10 cellular contexts compared by ENCODE assay signal in the genomic region with DNA sequence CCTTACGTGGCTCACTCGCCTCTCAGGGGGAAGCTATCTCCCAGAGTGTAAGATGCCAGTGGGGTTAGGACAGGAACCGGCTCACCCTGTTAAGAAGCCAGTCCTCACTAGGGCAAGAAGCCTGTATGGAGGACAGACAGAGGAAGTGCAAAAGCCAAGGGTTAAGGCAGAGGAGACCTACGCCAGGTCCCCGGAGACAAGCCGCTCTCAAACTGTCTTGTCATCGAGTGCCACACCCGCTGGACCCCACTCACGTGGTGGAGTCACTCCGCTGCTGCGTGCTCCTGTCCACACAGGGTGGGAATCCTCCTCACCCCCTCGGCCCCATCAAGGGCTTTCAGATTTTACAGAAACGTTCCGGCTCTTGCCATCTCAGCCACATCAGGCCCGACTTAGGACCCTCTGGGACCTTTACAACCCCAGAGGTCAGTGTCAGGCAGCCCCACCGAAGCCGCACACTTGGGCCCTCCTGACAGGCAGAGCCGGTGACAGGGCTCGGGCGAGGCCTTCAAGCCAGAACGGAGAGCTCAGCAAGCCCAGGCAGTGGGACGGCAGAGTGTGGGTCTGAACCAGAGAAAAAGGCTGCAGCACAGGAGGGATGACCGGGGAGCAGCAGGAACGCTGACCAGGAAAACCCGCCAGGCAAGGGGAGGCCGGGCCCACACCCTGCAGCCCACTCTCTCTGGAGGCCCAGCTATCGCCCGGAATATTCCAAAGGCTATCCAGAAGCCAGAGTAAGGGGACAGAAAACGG.
A peak's percentile ranks its signal among the peaks of the same experiment; 100 is the strongest.
DNase-seq lines count a peak whose midpoint lies in the region; ATAC-seq and TF ChIP-seq lines count a peak whose summit lies in the region.
"Had no signal": no experiment of that assay in that cellular context is flagged by ENCODE, and none has a peak within 500 bp of the region (broad histone marks: within the 10 kb centered on the region; RNA-seq: fewer than 3 reads in every experiment).

No MANE protein-coding gene starts in this region.

- no peaks in the 10 kb centered on the region for H3K27me3 Mint-ChIP-seq in endodermal cell (ENCODE audit: insufficient read depth)
- H3K27me3 Mint-ChIP-seq: T-helper 17 cell had no signal

- ATAC-seq in GM18517 (IDR thresholded peaks at IDR 0.05; ENCODE audit: unreplicated experiment) = no peak
- ATAC-seq: T-helper 17 cell had no signal

- H3K36me3 Mint-ChIP-seq in endodermal cell (ENCODE audit: low read depth) = peaks cover 26% of the 10 kb centered on the region

- H3K9me3 ChIP-seq in MM.1S (replicated peaks; ENCODE audit: insufficient read depth, low read length) (no peaks in the 10 kb centered on the region), endodermal cell (ENCODE audit: control insufficient read depth, low read length) (peaks cover 17% of the 10 kb centered on the region), mesodermal cell (ENCODE audit: control insufficient read depth, low read length) (no peaks in the 10 kb centered on the region)
- H3K9me3 ChIP-seq: mucosa of descending colon had no signal

- H3K79me2 ChIP-seq in MM.1S (ENCODE audit: low read length) = no peaks in the 10 kb centered on the region

- peaks cover 2% of the 10 kb centered on the region for H3K9me3 Mint-ChIP-seq in endodermal cell

- no peak overlapping the region for H3K4me3 Mint-ChIP-seq in endodermal cell
- H3K4me3 Mint-ChIP-seq: T-helper 17 cell had no signal

- H3K9ac ChIP-seq in MM.1S (ENCODE audit: low read length) (no peak overlapping the region), endodermal cell (ENCODE audit: extremely low read depth, low read length, poor library complexity, severe bottlenecking) (no peak overlapping the region)

- no peak overlapping the region for H2AFZ ChIP-seq in MM.1S (ENCODE audit: low read length)

- DNase-seq in MM.1S (no peak), endodermal cell (peak; percentile 47), CD1c-positive myeloid dendritic cell (ENCODE audit: extremely low spot score) (no peak), SKM-1 treated with dmso at 0.1 percent for 144 hours (lab: John Stamatoyannopoulos, UW; ENCODE audit: unreplicated experiment) (no peak)
- DNase-seq in stimulated activated CD4-positive, alpha-beta T cell treated with anti-CD3 and anti-CD28 coated beads, Interleukin-4, amount 100 ng/mL, for 4 hours = no peak
- DNase-seq: T-helper 17 cell had no signal

- H3F3A ChIP-seq in MM.1S (ENCODE audit: insufficient read depth, low read length) = peaks cover 18% of the 10 kb centered on the region

- H3K36me3 ChIP-seq in MM.1S (replicated peaks; ENCODE audit: insufficient read depth, low read length) (no peaks in the 10 kb centered on the region), endodermal cell (ENCODE audit: control insufficient read depth, insufficient read depth, low read length) (peaks cover 17% of the 10 kb centered on the region), mesodermal cell (ENCODE audit: control insufficient read depth, insufficient read depth, low read length) (peaks cover 9% of the 10 kb centered on the region)

- no peaks in the 10 kb centered on the region for H3K9me2 ChIP-seq in MM.1S (replicated peaks; ENCODE audit: insufficient read depth, low read length)

- 90 to 91% methylated on average over 22 to 29 of the region's 29 CpGs for WGBS in endodermal cell (ENCODE audit: insufficient coverage in 1 of 2, insufficient read length in 1 of 2), 2 experiments
- 89 to 91% methylated on average over 26 to 28 of the region's 29 CpGs for WGBS in mesodermal cell (ENCODE audit: insufficient coverage in 2 of 2), 2 experiments

- H3K27ac ChIP-seq in MM.1S (ENCODE audit: low read length) = no peak overlapping the region
- peak overlapping the region; percentile 88 for H3K27ac ChIP-seq in endodermal cell (ENCODE audit: low read depth, low read length)
- peak overlapping the region; percentile 41 for H3K27ac ChIP-seq in mesodermal cell (ENCODE audit: low read depth, low read length, severe bottlenecking)
- H3K27ac ChIP-seq in temporal lobe (ENCODE audit: low read depth, low read length) = peak overlapping the region; percentile 81

- H3K4me1 ChIP-seq in MM.1S (ENCODE audit: low read length) (peaks cover 17% of the 10 kb centered on the region), endodermal cell (ENCODE audit: control insufficient read depth, insufficient read depth, low read length) (peaks cover 16% of the 10 kb centered on the region), mesodermal cell (ENCODE audit: control insufficient read depth, insufficient read depth, low read length, poor library complexity, severe bottlenecking) (peaks cover 30% of the 10 kb centered on the region)

- peak overlapping the region; percentile 55; the same call in 1 of the 2 replicates for H3K4me2 ChIP-seq in MM.1S (ENCODE audit: low read depth, low read length)

- no peaks in the 10 kb centered on the region for H4K20me1 ChIP-seq in MM.1S (ENCODE audit: insufficient read depth, low read length)

- H3K27ac Mint-ChIP-seq in endodermal cell = peak overlapping the region; percentile 46

- H3K4me3 ChIP-seq in MM.1S (ENCODE audit: low read length) (no peak overlapping the region), endodermal cell (ENCODE audit: low read length) (no peak overlapping the region), mesodermal cell (ENCODE audit: extremely low read depth, insufficient read depth, low read length, poor library complexity, severe bottlenecking) (no peak overlapping the region)
- H3K4me3 ChIP-seq: mucosa of descending colon had no signal

- H3K27me3 ChIP-seq in MM.1S (replicated peaks; ENCODE audit: insufficient read depth, low read length) (peaks cover 5% of the 10 kb centered on the region; the same call in 1 of the 2 replicates), endodermal cell (ENCODE audit: control insufficient read depth, insufficient read depth, low read length, poor library complexity, severe bottlenecking) (no peaks in the 10 kb centered on the region)

- no peak for TF ChIP-seq CTCF in MM.1S (IDR thresholded peaks at IDR 0.05; ENCODE audit: low read length)
- no peak for TF ChIP-seq CTCF in endodermal cell (conservative IDR thresholded peaks at IDR 0.05)

- peaks cover 23% of the 10 kb centered on the region for H3K4me1 Mint-ChIP-seq in endodermal cell
